In genomic region chr1:36256558-36257374, GRCh38 we compare ENCODE assay signal across 8 cellular contexts. TPM values are rescaled to one million over a fixed set of nuclear protein-coding genes. Genes with fewer than 3 reads are reported as not detected.
DNase-seq lines count a peak whose midpoint lies in the region; ATAC-seq and TF ChIP-seq lines count a peak whose summit lies in the region.
"Had no signal": no experiment of that assay in that cellular context is flagged by ENCODE, and none has a peak within 500 bp of the region (broad histone marks: within the 10 kb centered on the region; RNA-seq: fewer than 3 reads in every experiment).

No MANE protein-coding gene starts in this region.

- H3K4me2 ChIP-seq in Karpas-422 (ENCODE audit: low read depth, low read length, poor library complexity, severe bottlenecking) (peak overlapping the region; percentile 43), trophoblast cell (ENCODE audit: low read length) (no peak overlapping the region)

- peak overlapping the region; percentile 0; the same call in 1 of the 2 replicates for H3K4me3 ChIP-seq in Karpas-422 (ENCODE audit: low read length)
- H3K4me3 ChIP-seq in trophoblast cell (ENCODE audit: low read depth, low read length), result no peak overlapping the region

- peak overlapping the region; percentile 81 for H3K27ac Mint-ChIP-seq in Calu3 (ENCODE audit: unreplicated experiment)
- peak overlapping the region; percentile 18 for H3K27ac Mint-ChIP-seq in chondrocyte (ENCODE audit: unreplicated experiment)

- intact Hi-C loops in Calu3 (cut with micrococcal nuclease; ENCODE audit: unreplicated experiment), result no loop called here

- no peaks in the 10 kb centered on the region for H3K27me3 Mint-ChIP-seq in Calu3 (ENCODE audit: unreplicated experiment)
- no peaks in the 10 kb centered on the region for H3K27me3 Mint-ChIP-seq in chondrocyte (ENCODE audit: low read depth)

- no peak overlapping the region for H3K18ac ChIP-seq in trophoblast cell (ENCODE audit: low read length)

- BruUV-seq in Calu3 (replicated peaks; lab: Mats Ljungman, UMichigan), result no TSS peak

- no peaks in the 10 kb centered on the region for H3K9me3 Mint-ChIP-seq in Calu3 (ENCODE audit: low read depth, unreplicated experiment)
- H3K9me3 Mint-ChIP-seq in chondrocyte (ENCODE audit: low read depth), result no peaks in the 10 kb centered on the region

- no peak overlapping the region for H2BK5ac ChIP-seq in trophoblast cell (ENCODE audit: low read depth, low read length, poor library complexity)

- WGBS in trophoblast cell (ENCODE audit: extremely low coverage, insufficient coverage, insufficient read length), result no CpG with 5 or more reads among the region's 15 CpGs

- H3K4me3 Mint-ChIP-seq in Calu3 (ENCODE audit: low read depth, unreplicated experiment), result peak overlapping the region; percentile 13
- H3K4me3 Mint-ChIP-seq in chondrocyte (ENCODE audit: unreplicated experiment), result no peak overlapping the region

- no peak for TF ChIP-seq CTCF in Calu3 (IDR thresholded peaks at IDR 0.05; ENCODE audit: unreplicated experiment)
- TF ChIP-seq CTCF in chondrocyte (IDR thresholded peaks at IDR 0.05), result no peak

- peak overlapping the region; percentile 25 for H3K4ac ChIP-seq in trophoblast cell (ENCODE audit: low read depth, low read length)

- H3K9me2 ChIP-seq in Karpas-422 (replicated peaks; ENCODE audit: insufficient read depth, low read length), result no peaks in the 10 kb centered on the region

- H3K36me3 ChIP-seq in Karpas-422 (ENCODE audit: insufficient read depth, low read length) (peaks cover 12% of the 10 kb centered on the region; the same call in 1 of the 2 replicates), trophoblast cell (ENCODE audit: control insufficient read depth in 1 of 2, insufficient read depth in 2 of 2, low read length in 2 of 2) (peaks cover 0 to 8% of the 10 kb centered on the region in 2 experiments)

- peaks cover 50% of the 10 kb centered on the region for H3K36me3 Mint-ChIP-seq in Calu3 (ENCODE audit: insufficient read depth, unreplicated experiment)
- peaks cover 8% of the 10 kb centered on the region for H3K36me3 Mint-ChIP-seq in chondrocyte (ENCODE audit: low read depth)

- H3K27ac ChIP-seq in Karpas-422 (ENCODE audit: low read length) (peak overlapping the region; percentile 92), trophoblast cell (ENCODE audit: low read depth, low read length) (no peak overlapping the region)

- no peaks in the 10 kb centered on the region for H4K20me1 ChIP-seq in Karpas-422 (ENCODE audit: insufficient read depth, low read depth, low read length)

- peaks cover 87% of the 10 kb centered on the region for H3K79me2 ChIP-seq in Karpas-422 (ENCODE audit: low read length)
- peaks cover 6% of the 10 kb centered on the region for H3K79me2 ChIP-seq in trophoblast cell (ENCODE audit: control insufficient read depth, insufficient read depth, low read length, poor library complexity)

- H2AFZ ChIP-seq in Karpas-422 (ENCODE audit: low read length) (no peak overlapping the region), trophoblast cell (ENCODE audit: insufficient read depth, low read length, poor library complexity) (no peak overlapping the region)

- POLR2A ChIA-PET in HEK293T (lab: Yijun Ruan, JAX), result no interaction called here

- H4K91ac ChIP-seq in trophoblast cell (ENCODE audit: low read depth, low read length), result no peak overlapping the region

- CTCF ChIA-PET in Calu3 (lab: Charles Lee), result no interaction called here
- CTCF ChIA-PET in HEK293T (lab: Yijun Ruan, JAX), result no interaction called here

- no peak overlapping the region for H2BK12ac ChIP-seq in trophoblast cell (ENCODE audit: low read length)

- H3K27me3 ChIP-seq in Karpas-422 (ENCODE audit: low read length), result no peaks in the 10 kb centered on the region
- no peaks in the 10 kb centered on the region for H3K27me3 ChIP-seq in trophoblast cell (ENCODE audit: insufficient read depth, low read length)

- H3K23ac ChIP-seq in trophoblast cell (ENCODE audit: low read length), result no peak overlapping the region

- no peaks in the 10 kb centered on the region for H3K9me3 ChIP-seq in Karpas-422 (ENCODE audit: low read length)
- H3K9me3 ChIP-seq in trophoblast cell (ENCODE audit: insufficient read depth, low read depth, low read length), result no peaks in the 10 kb centered on the region

- no peak overlapping the region for H4K12ac ChIP-seq in trophoblast cell (ENCODE audit: low read depth, low read length)

- ATAC-seq in GM21367 (IDR thresholded peaks at IDR 0.05; ENCODE audit: unreplicated experiment), result no peak

- H3K79me1 ChIP-seq in trophoblast cell (ENCODE audit: low read length), result peaks cover 5% of the 10 kb centered on the region

- H3K4me1 Mint-ChIP-seq in Calu3 (ENCODE audit: low read depth, unreplicated experiment) (peaks cover 31% of the 10 kb centered on the region), chondrocyte (ENCODE audit: low read depth) (peaks cover 59% of the 10 kb centered on the region)

- H3K9ac ChIP-seq in Karpas-422 (ENCODE audit: low read length) (peak overlapping the region; percentile 50), trophoblast cell (ENCODE audit: low read length) (no peak overlapping the region)

- no peak for DNase-seq in Calu3
- peak; percentile 83 for DNase-seq in Karpas-422
- no peak for DNase-seq in chondrocyte (ENCODE audit: low spot score)
- peak in 1 of 2 donors; percentile 58 for DNase-seq in trophoblast cell
- no peak for DNase-seq in NCI-H146 (lab: John Stamatoyannopoulos, UW)
- DNase-seq in HEK293T (ENCODE audit: extremely low spot score), result no peak
- DNase-seq: stimulated activated CD4-positive, alpha-beta T cell treated with anti-CD3 and anti-CD28 coated beads, Interleukin-4, amount 100 ng/mL, for 4 hours had no signal

- H3K14ac ChIP-seq in trophoblast cell (ENCODE audit: low read length), result no peak overlapping the region

- H4K8ac ChIP-seq in trophoblast cell (ENCODE audit: low read depth, low read length), result no peak overlapping the region

- H2BK120ac ChIP-seq in trophoblast cell (ENCODE audit: insufficient read depth, low read length, poor library complexity), result no peak overlapping the region

- H3K4me1 ChIP-seq in Karpas-422 (ENCODE audit: low read length) (peaks cover 74% of the 10 kb centered on the region), trophoblast cell (ENCODE audit: control insufficient read depth in 1 of 2, insufficient read depth in 2 of 2, low read length in 2 of 2) (peaks cover 14 to 18% of the 10 kb centered on the region in 2 experiments)

- no peak overlapping the region for H2AK5ac ChIP-seq in trophoblast cell (ENCODE audit: low read length)

TF ChIP-seq in HEK293T, 16 proteins besides CTCF, POLR2A, EP300 and RAD21:
- TF ChIP-seq LEF1 (IDR thresholded peaks at IDR 0.05; ENCODE audit: borderline replicate concordance) (no peak), PKNOX1 (IDR thresholded peaks at IDR 0.05) (no peak), BHLHE40 (IDR thresholded peaks at IDR 0.05; ENCODE audit: borderline replicate concordance) (no peak), ELF4 (IDR thresholded peaks at IDR 0.05) (no peak), SP1 (IDR thresholded peaks at IDR 0.05) (no peak), SUZ12 (IDR thresholded peaks at IDR 0.05) (no peak), TARDBP (IDR thresholded peaks at IDR 0.05) (no peak), FOXM1 (IDR thresholded peaks at IDR 0.05; ENCODE audit: borderline replicate concordance) (no peak), FOXA1 (IDR thresholded peaks at IDR 0.05) (no peak), ZNF384 (IDR thresholded peaks at IDR 0.05) (no peak), NFRKB (IDR thresholded peaks at IDR 0.05) (no peak), FOXK2 (IDR thresholded peaks at IDR 0.05) (no peak), L3MBTL2 (conservative IDR thresholded peaks at IDR 0.05) (no peak), ARNT (IDR thresholded peaks at IDR 0.05) (no peak), HDGF (IDR thresholded peaks at IDR 0.05; ENCODE audit: borderline replicate concordance) (no peak)

RNA-seq across cellular contexts. Expression of gene THRAP3, which starts 32.5 kb away (rescaled TPM):
- total RNA-seq in Calu3 (2022) (97.5 and 99.4 TPM in 2 replicates), chondrocyte (88.7 to 106 TPM (median 106 TPM) in 3 replicates)
- total RNA-seq in Karpas-422 (2014; rRNA removed; shearing (Covaris generic); ENCODE audit: low replicate concordance), result 47.0 and 56.2 TPM in 2 replicates
- 95.1 and 102 TPM in 2 replicates for polyA plus RNA-seq in trophoblast cell (2013)

RNA-seq across cellular contexts. Expression of gene SH3D21, which starts 49.4 kb away (rescaled TPM):
- 12.1 and 13.2 TPM in 2 replicates for total RNA-seq in Calu3 (2022)
- 8.2 and 16.4 TPM in 2 replicates for total RNA-seq in Karpas-422 (2014; rRNA removed; shearing (Covaris generic); ENCODE audit: low replicate concordance)
- total RNA-seq in chondrocyte, result 9.4 to 15.0 TPM (median 10.8 TPM) in 3 replicates
- polyA plus RNA-seq in trophoblast cell (2013), result 14.7 and 15.0 TPM in 2 replicates
